26 cellular contexts compared by ENCODE assay signal in genomic region chr5:101260857-101261256, GRCh38.
"Had no signal": no experiment of that assay in that cellular context is flagged by ENCODE, and none has a peak within 500 bp of the region (broad histone marks: within the 10 kb centered on the region; RNA-seq: fewer than 3 reads in every experiment).

No MANE protein-coding gene starts in this region.

- ATAC-seq: esophagus mucosa; left lobe of liver; lower lobe of right lung; natural killer cell treated with Interleukin-12 subunit alpha and Interleukin-12 subunit beta and Interleukin-15 and Interleukin-18, amount 100 ng/mL, for 72 hours; sciatic nerve; stimulated activated effector memory CD8-positive, alpha-beta T cell treated with anti-CD3 and anti-CD28 coated beads, Interleukin-12 subunit alpha, Interleukin-12 subunit beta, amount 100 ng/mL, for 72 hours; stimulated activated naive CD8-positive, alpha-beta T cell treated with anti-CD3 and anti-CD28 coated beads, Interleukin-15, amount 100 ng/mL, for 72 hours; WTC11 had no signal

- H3K9me3 ChIP-seq: lower lobe of right lung, thyroid gland had no signal

- H3K36me3 ChIP-seq: brain microvascular endothelial cell, lower lobe of right lung, thyroid gland had no signal

- DNase-seq: activated CD4-positive, alpha-beta memory T cell treated with anti-CD3 and anti-CD28 coated beads, Interleukin-2, amount 10 ng/mL, durations not matched to agents 7 days and 5 days; activated CD4-positive, alpha-beta T cell treated with anti-CD3 and anti-CD28 coated beads for 1 hour; activated CD4-positive, alpha-beta T cell treated with anti-CD3 and anti-CD28 coated beads, Interleukin-2, amount 10 ng/mL, durations not matched to agents 7 days and 5 days; activated CD8-positive, alpha-beta memory T cell treated with anti-CD3 and anti-CD28 coated beads, Interleukin-2, amount 50 U/mL, for 48 hours; activated gamma-delta T cell; activated naive CD4-positive, alpha-beta T cell treated with anti-CD3 and anti-CD28 coated beads, Interleukin-2, amount 50 U/mL, for 16 hours; activated T-cell treated with anti-CD3 and anti-CD28 coated beads, Interleukin-2, amount 50 U/mL, for 24 hours; amniotic stem cell; brain microvascular endothelial cell; caudate nucleus; foreskin fibroblast; hippocampal formation; lower lobe of right lung; mesenchymal stem cell; stimulated activated CD4-positive, alpha-beta T cell treated with anti-CD3 and anti-CD28 coated beads, Interleukin-4, amount 100 ng/mL, for 24 hours; stimulated activated naive CD8-positive, alpha-beta T cell treated with anti-CD3 and anti-CD28 coated beads, Interleukin-15, amount 100 ng/mL, for 72 hours; substantia nigra; T-helper 2 cell; thyroid gland had no signal

- H3K27me3 ChIP-seq: brain microvascular endothelial cell, thyroid gland had no signal

- H3K27ac ChIP-seq: brain microvascular endothelial cell, lower lobe of right lung, skin epidermis, thyroid gland had no signal

- H3K4me1 ChIP-seq: lower lobe of right lung, thyroid gland had no signal

- H3K4me3 ChIP-seq: lower lobe of right lung, skin epidermis, thyroid gland had no signal
